Comparison of ENCODE assay signal across 8 cellular contexts in genomic region chr4:6907658-6908191, GRCh38. TPM values are rescaled to one million over a fixed set of nuclear protein-coding genes. Genes with fewer than 3 reads are reported as not detected.
DNase-seq lines count a peak whose midpoint lies in the region; ATAC-seq, FAIRE-seq and TF ChIP-seq lines count a peak whose summit lies in the region.

No MANE protein-coding gene starts in this region.

- peak overlapping the region; percentile 26 for H3K4me3 Mint-ChIP-seq in natural killer cell treated with Interleukin-12 subunit alpha and Interleukin-12 subunit beta and Interleukin-15 and Interleukin-18, amount 100 ng/mL, for 72 hours

- peaks cover 27% of the 10 kb centered on the region for H3K79me2 ChIP-seq in DOHH2 (ENCODE audit: control insufficient read depth, low read length)

- H3K9me2 ChIP-seq in DOHH2 (replicated peaks; ENCODE audit: control insufficient read depth, low read length) = no peaks in the 10 kb centered on the region

- ATAC-seq in natural killer cell treated with Interleukin-12 subunit alpha and Interleukin-12 subunit beta and Interleukin-15 and Interleukin-18, amount 100 ng/mL, for 72 hours = no peak
- ATAC-seq in HG02938 (IDR thresholded peaks at IDR 0.05; ENCODE audit: unreplicated experiment) (no peak), esophagus mucosa (no peak)

- peak; percentile 41 for TF ChIP-seq CTCF in DOHH2 (IDR thresholded peaks at IDR 0.05; ENCODE audit: low read depth, low read length, poor library complexity, severe bottlenecking)
- TF ChIP-seq CTCF in LNCAP (IDR thresholded peaks at IDR 0.05) = peak; percentile 69
- TF ChIP-seq CTCF in colonic mucosa (IDR thresholded peaks at IDR 0.05) = peak; percentile 41

- no peak overlapping the region for H3K27ac ChIP-seq in DOHH2 (ENCODE audit: low read depth, low read length)
- H3K27ac ChIP-seq in colonic mucosa = no peak overlapping the region

- H3K4me1 ChIP-seq in DOHH2 (ENCODE audit: control insufficient read depth, low read length) (peaks cover 38% of the 10 kb centered on the region), colonic mucosa (peaks cover 4% of the 10 kb centered on the region)

- no peak overlapping the region for H3K9ac ChIP-seq in colonic mucosa (ENCODE audit: low read depth in 2 of 2, low read length in 2 of 2)

- DNase-seq in colonic mucosa (peak; percentile 75), NAMALWA (ENCODE audit: low spot score) (no peak), GM12892 (ENCODE audit: insufficient read length) (no peak)
- no peak for DNase-seq in natural killer cell treated with Interleukin-12 subunit alpha and Interleukin-12 subunit beta and Interleukin-15 and Interleukin-18, amount 100 ng/mL, for 72 hours (ENCODE audit: low spot score)

- H3K9me3 ChIP-seq in DOHH2 (ENCODE audit: control insufficient read depth, insufficient read depth, low read length) (no peaks in the 10 kb centered on the region), colonic mucosa (no peaks in the 10 kb centered on the region)

- no peak overlapping the region for H3K4me2 ChIP-seq in DOHH2 (ENCODE audit: low read length)

- peaks cover 0 to 4% of the 10 kb centered on the region in 2 donors for H3K27me3 Mint-ChIP-seq in natural killer cell treated with Interleukin-12 subunit alpha and Interleukin-12 subunit beta and Interleukin-15 and Interleukin-18, amount 100 ng/mL, for 72 hours

- H3K4me1 Mint-ChIP-seq in natural killer cell treated with Interleukin-12 subunit alpha and Interleukin-12 subunit beta and Interleukin-15 and Interleukin-18, amount 100 ng/mL, for 72 hours (ENCODE audit: low read depth in 2 of 2) = peaks cover 27 to 31% of the 10 kb centered on the region in 2 donors

- H3F3A ChIP-seq in DOHH2 (ENCODE audit: control insufficient read depth, insufficient read depth) = no peaks in the 10 kb centered on the region

- no peak overlapping the region for H3K27ac Mint-ChIP-seq in natural killer cell treated with Interleukin-12 subunit alpha and Interleukin-12 subunit beta and Interleukin-15 and Interleukin-18, amount 100 ng/mL, for 72 hours

- no peak overlapping the region; the same call in 1 of the 2 replicates for H3K4me3 ChIP-seq in DOHH2 (ENCODE audit: low read length)
- H3K4me3 ChIP-seq in colonic mucosa = no peak overlapping the region

- no peaks in the 10 kb centered on the region for H3K9me3 Mint-ChIP-seq in natural killer cell treated with Interleukin-12 subunit alpha and Interleukin-12 subunit beta and Interleukin-15 and Interleukin-18, amount 100 ng/mL, for 72 hours

- H3K36me3 ChIP-seq in DOHH2 (ENCODE audit: control insufficient read depth, low read length) = peaks cover 7% of the 10 kb centered on the region
- no peaks in the 10 kb centered on the region for H3K36me3 ChIP-seq in colonic mucosa

- TF ChIP-seq POLR2A in GM12892 (IDR thresholded peaks at IDR 0.05; ENCODE audit: low read depth, low read length) = no peak

- no peaks in the 10 kb centered on the region for H3K36me3 Mint-ChIP-seq in natural killer cell treated with Interleukin-12 subunit alpha and Interleukin-12 subunit beta and Interleukin-15 and Interleukin-18, amount 100 ng/mL, for 72 hours

- peaks cover 4% of the 10 kb centered on the region for H3K27me3 ChIP-seq in DOHH2 (ENCODE audit: control insufficient read depth, low read length)
- H3K27me3 ChIP-seq in colonic mucosa = no peaks in the 10 kb centered on the region

- peaks cover 11% of the 10 kb centered on the region; the same call in 1 of the 2 replicates for H4K20me1 ChIP-seq in DOHH2 (ENCODE audit: control insufficient read depth, insufficient read depth, low read depth, low read length)

- intact Hi-C loops in colonic mucosa (cut with DNase I) = loop anchor here (2.0 to 5.0 kb wide), 2 partner anchors 80 to 165 kb away; no protein-coding TSS in a partner anchor

- FAIRE-seq in GM12892 (lab: Jason Lieb, UNC) = no peak

RNA-seq across cellular contexts. Expression of gene TBC1D14, which starts 1.9 kb away (rescaled TPM):
- 10 to 100 TPM; 43.2 to 46.6 TPM for total RNA-seq in colonic mucosa
- total RNA-seq in natural killer cell treated with Interleukin-12 subunit alpha and Interleukin-12 subunit beta and Interleukin-15 and Interleukin-18, amount 100 ng/mL, for 72 hours = 10 to 100 TPM; 37.3 to 56.9 TPM
- polyA plus RNA-seq in GM12892 (2012; ENCODE audit: missing spikeins) = 18.1 TPM
- 48.1 TPM for total RNA-seq in esophagus mucosa
